ENCODE assay signal across 1 cellular context in genomic region chr2:227817940-227818568, GRCh38.
TF ChIP-seq lines count a peak whose summit lies in the region.

No MANE protein-coding gene starts in this region.

TF ChIP-seq in HepG2, 621 proteins besides CTCF, POLR2A, EP300 and RAD21 (continued from another document and continues in another):
- TF ChIP-seq, protein P1, sequence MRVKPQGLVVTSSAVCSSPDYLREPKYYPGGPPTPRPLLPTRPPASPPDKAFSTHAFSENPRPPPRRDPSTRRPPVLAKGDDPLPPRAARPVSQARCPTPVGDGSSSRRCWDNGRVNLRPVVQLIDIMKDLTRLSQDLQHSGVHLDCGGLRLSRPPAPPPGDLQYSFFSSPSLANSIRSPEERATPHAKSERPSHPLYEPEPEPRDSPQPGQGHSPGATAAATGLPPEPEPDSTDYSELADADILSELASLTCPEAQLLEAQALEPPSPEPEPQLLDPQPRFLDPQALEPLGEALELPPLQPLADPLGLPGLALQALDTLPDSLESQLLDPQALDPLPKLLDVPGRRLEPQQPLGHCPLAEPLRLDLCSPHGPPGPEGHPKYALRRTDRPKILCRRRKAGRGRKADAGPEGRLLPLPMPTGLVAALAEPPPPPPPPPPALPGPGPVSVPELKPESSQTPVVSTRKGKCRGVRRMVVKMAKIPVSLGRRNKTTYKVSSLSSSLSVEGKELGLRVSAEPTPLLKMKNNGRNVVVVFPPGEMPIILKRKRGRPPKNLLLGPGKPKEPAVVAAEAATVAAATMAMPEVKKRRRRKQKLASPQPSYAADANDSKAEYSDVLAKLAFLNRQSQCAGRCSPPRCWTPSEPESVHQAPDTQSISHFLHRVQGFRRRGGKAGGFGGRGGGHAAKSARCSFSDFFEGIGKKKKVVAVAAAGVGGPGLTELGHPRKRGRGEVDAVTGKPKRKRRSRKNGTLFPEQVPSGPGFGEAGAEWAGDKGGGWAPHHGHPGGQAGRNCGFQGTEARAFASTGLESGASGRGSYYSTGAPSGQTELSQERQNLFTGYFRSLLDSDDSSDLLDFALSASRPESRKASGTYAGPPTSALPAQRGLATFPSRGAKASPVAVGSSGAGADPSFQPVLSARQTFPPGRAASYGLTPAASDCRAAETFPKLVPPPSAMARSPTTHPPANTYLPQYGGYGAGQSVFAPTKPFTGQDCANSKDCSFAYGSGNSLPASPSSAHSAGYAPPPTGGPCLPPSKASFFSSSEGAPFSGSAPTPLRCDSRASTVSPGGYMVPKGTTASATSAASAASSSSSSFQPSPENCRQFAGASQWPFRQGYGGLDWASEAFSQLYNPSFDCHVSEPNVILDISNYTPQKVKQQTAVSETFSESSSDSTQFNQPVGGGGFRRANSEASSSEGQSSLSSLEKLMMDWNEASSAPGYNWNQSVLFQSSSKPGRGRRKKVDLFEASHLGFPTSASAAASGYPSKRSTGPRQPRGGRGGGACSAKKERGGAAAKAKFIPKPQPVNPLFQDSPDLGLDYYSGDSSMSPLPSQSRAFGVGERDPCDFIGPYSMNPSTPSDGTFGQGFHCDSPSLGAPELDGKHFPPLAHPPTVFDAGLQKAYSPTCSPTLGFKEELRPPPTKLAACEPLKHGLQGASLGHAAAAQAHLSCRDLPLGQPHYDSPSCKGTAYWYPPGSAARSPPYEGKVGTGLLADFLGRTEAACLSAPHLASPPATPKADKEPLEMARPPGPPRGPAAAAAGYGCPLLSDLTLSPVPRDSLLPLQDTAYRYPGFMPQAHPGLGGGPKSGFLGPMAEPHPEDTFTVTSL (CRISPR knock-in tag; IDR thresholded peaks at IDR 0.05; ENCODE audit: borderline replicate concordance), result no peak; the same call in 1 of the 2 replicates
- no peak for TF ChIP-seq RFX1 (IDR thresholded peaks at IDR 0.05)
- TF ChIP-seq ZNF260 (CRISPR knock-in tag; IDR thresholded peaks at IDR 0.05; ENCODE audit: borderline replicate concordance, low read depth), result no peak
- TF ChIP-seq DNMT1 (CRISPR knock-in tag; IDR thresholded peaks at IDR 0.05), result no peak
- no peak for TF ChIP-seq NR2C2 (CRISPR knock-in tag; IDR thresholded peaks at IDR 0.05; ENCODE audit: borderline replicate concordance)
- TF ChIP-seq ZSCAN12 (CRISPR knock-in tag; IDR thresholded peaks at IDR 0.05), result 0 out of 2 replicates have a peak, but pooled peaks have one; percentile 6
- TF ChIP-seq USF2 (IDR thresholded peaks at IDR 0.05; ENCODE audit: low read depth, low read length), result no peak
- no peak for TF ChIP-seq USF2 (CRISPR knock-in tag; IDR thresholded peaks at IDR 0.05; ENCODE audit: borderline replicate concordance)
- TF ChIP-seq RAD51 (IDR thresholded peaks at IDR 0.05; ENCODE audit: borderline replicate concordance), result no peak
- no peak; the same call in 1 of the 2 replicates for TF ChIP-seq STAT5B (CRISPR knock-in tag; IDR thresholded peaks at IDR 0.05)
- TF ChIP-seq HES4 (CRISPR knock-in tag; IDR thresholded peaks at IDR 0.05; ENCODE audit: borderline replicate concordance), result no peak
- TF ChIP-seq, protein P2, sequence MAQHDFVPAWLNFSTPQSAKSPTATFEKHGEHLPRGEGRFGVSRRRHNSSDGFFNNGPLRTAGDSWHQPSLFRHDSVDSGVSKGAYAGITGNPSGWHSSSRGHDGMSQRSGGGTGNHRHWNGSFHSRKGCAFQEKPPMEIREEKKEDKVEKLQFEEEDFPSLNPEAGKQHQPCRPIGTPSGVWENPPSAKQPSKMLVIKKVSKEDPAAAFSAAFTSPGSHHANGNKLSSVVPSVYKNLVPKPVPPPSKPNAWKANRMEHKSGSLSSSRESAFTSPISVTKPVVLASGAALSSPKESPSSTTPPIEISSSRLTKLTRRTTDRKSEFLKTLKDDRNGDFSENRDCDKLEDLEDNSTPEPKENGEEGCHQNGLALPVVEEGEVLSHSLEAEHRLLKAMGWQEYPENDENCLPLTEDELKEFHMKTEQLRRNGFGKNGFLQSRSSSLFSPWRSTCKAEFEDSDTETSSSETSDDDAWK (CRISPR knock-in tag; IDR thresholded peaks at IDR 0.05), result no peak
- no peak for TF ChIP-seq BRD4 (CRISPR knock-in tag; IDR thresholded peaks at IDR 0.05)
- TF ChIP-seq, protein P3, sequence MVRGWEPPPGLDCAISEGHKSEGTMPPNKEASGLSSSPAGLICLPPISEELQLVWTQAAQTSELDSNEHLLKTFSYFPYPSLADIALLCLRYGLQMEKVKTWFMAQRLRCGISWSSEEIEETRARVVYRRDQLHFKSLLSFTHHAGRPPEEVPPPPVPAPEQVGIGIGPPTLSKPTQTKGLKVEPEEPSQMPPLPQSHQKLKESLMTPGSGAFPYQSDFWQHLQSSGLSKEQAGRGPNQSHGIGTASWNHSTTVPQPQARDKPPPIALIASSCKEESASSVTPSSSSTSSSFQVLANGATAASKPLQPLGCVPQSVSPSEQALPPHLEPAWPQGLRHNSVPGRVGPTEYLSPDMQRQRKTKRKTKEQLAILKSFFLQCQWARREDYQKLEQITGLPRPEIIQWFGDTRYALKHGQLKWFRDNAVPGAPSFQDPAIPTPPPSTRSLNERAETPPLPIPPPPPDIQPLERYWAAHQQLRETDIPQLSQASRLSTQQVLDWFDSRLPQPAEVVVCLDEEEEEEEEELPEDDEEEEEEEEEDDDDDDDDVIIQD (CRISPR knock-in tag; IDR thresholded peaks at IDR 0.05; ENCODE audit: low read depth), result no peak
- TF ChIP-seq FOXP1 (IDR thresholded peaks at IDR 0.05), result no peak
- TF ChIP-seq FOXP1 (CRISPR knock-in tag; IDR thresholded peaks at IDR 0.05), result no peak
- TF ChIP-seq ZNF775 (CRISPR knock-in tag; IDR thresholded peaks at IDR 0.05; ENCODE audit: borderline replicate concordance), result no peak
- TF ChIP-seq ZNF354B (CRISPR knock-in tag; IDR thresholded peaks at IDR 0.05), result 0 out of 2 replicates have a peak, but pooled peaks have one; percentile 64
- peak; percentile 77; the same call in 1 of the 2 replicates for TF ChIP-seq ZFP36L1 (CRISPR knock-in tag; IDR thresholded peaks at IDR 0.05)
- peak; percentile 85; the same call in 1 of the 2 replicates for TF ChIP-seq NCOA5 (CRISPR knock-in tag; IDR thresholded peaks at IDR 0.05)
- TF ChIP-seq, protein P4, sequence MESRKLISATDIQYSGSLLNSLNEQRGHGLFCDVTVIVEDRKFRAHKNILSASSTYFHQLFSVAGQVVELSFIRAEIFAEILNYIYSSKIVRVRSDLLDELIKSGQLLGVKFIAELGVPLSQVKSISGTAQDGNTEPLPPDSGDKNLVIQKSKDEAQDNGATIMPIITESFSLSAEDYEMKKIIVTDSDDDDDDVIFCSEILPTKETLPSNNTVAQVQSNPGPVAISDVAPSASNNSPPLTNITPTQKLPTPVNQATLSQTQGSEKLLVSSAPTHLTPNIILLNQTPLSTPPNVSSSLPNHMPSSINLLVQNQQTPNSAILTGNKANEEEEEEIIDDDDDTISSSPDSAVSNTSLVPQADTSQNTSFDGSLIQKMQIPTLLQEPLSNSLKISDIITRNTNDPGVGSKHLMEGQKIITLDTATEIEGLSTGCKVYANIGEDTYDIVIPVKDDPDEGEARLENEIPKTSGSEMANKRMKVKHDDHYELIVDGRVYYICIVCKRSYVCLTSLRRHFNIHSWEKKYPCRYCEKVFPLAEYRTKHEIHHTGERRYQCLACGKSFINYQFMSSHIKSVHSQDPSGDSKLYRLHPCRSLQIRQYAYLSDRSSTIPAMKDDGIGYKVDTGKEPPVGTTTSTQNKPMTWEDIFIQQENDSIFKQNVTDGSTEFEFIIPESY (CRISPR knock-in tag; IDR thresholded peaks at IDR 0.05), result no peak
- TF ChIP-seq RBM22 (optimal IDR thresholded peaks at IDR 0.05; ENCODE audit: low read length), result peak; percentile 99
- TF ChIP-seq ZBTB7B (CRISPR knock-in tag; IDR thresholded peaks at IDR 0.05), result no peak
- TF ChIP-seq, protein P5, sequence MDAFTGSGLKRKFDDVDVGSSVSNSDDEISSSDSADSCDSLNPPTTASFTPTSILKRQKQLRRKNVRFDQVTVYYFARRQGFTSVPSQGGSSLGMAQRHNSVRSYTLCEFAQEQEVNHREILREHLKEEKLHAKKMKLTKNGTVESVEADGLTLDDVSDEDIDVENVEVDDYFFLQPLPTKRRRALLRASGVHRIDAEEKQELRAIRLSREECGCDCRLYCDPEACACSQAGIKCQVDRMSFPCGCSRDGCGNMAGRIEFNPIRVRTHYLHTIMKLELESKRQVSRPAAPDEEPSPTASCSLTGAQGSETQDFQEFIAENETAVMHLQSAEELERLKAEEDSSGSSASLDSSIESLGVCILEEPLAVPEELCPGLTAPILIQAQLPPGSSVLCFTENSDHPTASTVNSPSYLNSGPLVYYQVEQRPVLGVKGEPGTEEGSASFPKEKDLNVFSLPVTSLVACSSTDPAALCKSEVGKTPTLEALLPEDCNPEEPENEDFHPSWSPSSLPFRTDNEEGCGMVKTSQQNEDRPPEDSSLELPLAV (CRISPR knock-in tag; conservative IDR thresholded peaks at IDR 0.05; ENCODE audit: low read depth), result no peak
- no peak for TF ChIP-seq KDM6A (CRISPR knock-in tag; IDR thresholded peaks at IDR 0.05; ENCODE audit: low read depth)
- TF ChIP-seq SRF (IDR thresholded peaks at IDR 0.05; ENCODE audit: low read depth, low read length), result no peak
- no peak for TF ChIP-seq SETDB1 (CRISPR knock-in tag; IDR thresholded peaks at IDR 0.05; ENCODE audit: borderline replicate concordance)
- TF ChIP-seq ZKSCAN1 (IDR thresholded peaks at IDR 0.05; ENCODE audit: low read length), result no peak
- no peak for TF ChIP-seq THAP7 (CRISPR knock-in tag; IDR thresholded peaks at IDR 0.05)
- TF ChIP-seq KDM1A (CRISPR knock-in tag; IDR thresholded peaks at IDR 0.05), result no peak; the same call in 1 of the 2 replicates
- TF ChIP-seq CREB1 (IDR thresholded peaks at IDR 0.05), result no peak
- peak; percentile 39; the same call in 1 of the 2 replicates for TF ChIP-seq CREB1 (CRISPR knock-in tag; IDR thresholded peaks at IDR 0.05)
- no peak for TF ChIP-seq PHF21A (CRISPR knock-in tag; IDR thresholded peaks at IDR 0.05)
- TF ChIP-seq REPIN1 (CRISPR knock-in tag; IDR thresholded peaks at IDR 0.05; ENCODE audit: borderline replicate concordance, low read depth), result peak; percentile 51; the same call in 1 of the 2 replicates
- TF ChIP-seq ZFP37 (CRISPR knock-in tag; IDR thresholded peaks at IDR 0.05; ENCODE audit: borderline replicate concordance), result peak; percentile 19; the same call in 1 of the 2 replicates
- peak; percentile 89 for TF ChIP-seq MBD4 (IDR thresholded peaks at IDR 0.05; ENCODE audit: borderline replicate concordance, low read length)
- no peak; the same call in 1 of the 2 replicates for TF ChIP-seq IRX3 (CRISPR knock-in tag; IDR thresholded peaks at IDR 0.05; ENCODE audit: borderline replicate concordance, low read depth)
- no peak for TF ChIP-seq ZNF256 (CRISPR knock-in tag; conservative IDR thresholded peaks at IDR 0.05)
- TF ChIP-seq SP140L (CRISPR knock-in tag; IDR thresholded peaks at IDR 0.05; ENCODE audit: borderline replicate concordance), result no peak
- TF ChIP-seq DMAP1 (CRISPR knock-in tag; IDR thresholded peaks at IDR 0.05), result no peak
- TF ChIP-seq, protein P6, sequence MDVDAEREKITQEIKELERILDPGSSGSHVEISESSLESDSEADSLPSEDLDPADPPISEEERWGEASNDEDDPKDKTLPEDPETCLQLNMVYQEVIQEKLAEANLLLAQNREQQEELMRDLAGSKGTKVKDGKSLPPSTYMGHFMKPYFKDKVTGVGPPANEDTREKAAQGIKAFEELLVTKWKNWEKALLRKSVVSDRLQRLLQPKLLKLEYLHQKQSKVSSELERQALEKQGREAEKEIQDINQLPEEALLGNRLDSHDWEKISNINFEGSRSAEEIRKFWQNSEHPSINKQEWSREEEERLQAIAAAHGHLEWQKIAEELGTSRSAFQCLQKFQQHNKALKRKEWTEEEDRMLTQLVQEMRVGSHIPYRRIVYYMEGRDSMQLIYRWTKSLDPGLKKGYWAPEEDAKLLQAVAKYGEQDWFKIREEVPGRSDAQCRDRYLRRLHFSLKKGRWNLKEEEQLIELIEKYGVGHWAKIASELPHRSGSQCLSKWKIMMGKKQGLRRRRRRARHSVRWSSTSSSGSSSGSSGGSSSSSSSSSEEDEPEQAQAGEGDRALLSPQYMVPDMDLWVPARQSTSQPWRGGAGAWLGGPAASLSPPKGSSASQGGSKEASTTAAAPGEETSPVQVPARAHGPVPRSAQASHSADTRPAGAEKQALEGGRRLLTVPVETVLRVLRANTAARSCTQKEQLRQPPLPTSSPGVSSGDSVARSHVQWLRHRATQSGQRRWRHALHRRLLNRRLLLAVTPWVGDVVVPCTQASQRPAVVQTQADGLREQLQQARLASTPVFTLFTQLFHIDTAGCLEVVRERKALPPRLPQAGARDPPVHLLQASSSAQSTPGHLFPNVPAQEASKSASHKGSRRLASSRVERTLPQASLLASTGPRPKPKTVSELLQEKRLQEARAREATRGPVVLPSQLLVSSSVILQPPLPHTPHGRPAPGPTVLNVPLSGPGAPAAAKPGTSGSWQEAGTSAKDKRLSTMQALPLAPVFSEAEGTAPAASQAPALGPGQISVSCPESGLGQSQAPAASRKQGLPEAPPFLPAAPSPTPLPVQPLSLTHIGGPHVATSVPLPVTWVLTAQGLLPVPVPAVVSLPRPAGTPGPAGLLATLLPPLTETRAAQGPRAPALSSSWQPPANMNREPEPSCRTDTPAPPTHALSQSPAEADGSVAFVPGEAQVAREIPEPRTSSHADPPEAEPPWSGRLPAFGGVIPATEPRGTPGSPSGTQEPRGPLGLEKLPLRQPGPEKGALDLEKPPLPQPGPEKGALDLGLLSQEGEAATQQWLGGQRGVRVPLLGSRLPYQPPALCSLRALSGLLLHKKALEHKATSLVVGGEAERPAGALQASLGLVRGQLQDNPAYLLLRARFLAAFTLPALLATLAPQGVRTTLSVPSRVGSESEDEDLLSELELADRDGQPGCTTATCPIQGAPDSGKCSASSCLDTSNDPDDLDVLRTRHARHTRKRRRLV (CRISPR knock-in tag; IDR thresholded peaks at IDR 0.05), result no peak
- TF ChIP-seq ZFY (CRISPR knock-in tag; IDR thresholded peaks at IDR 0.05), result no peak
- no peak; the same call in 1 of the 2 replicates for TF ChIP-seq ZNF12 (CRISPR knock-in tag; IDR thresholded peaks at IDR 0.05)
- no peak for TF ChIP-seq GATAD1 (CRISPR knock-in tag; IDR thresholded peaks at IDR 0.05)
- TF ChIP-seq FOXK1 (CRISPR knock-in tag; IDR thresholded peaks at IDR 0.05; ENCODE audit: borderline replicate concordance, low read depth), result peak; percentile 10; the same call in 1 of the 2 replicates
